6 cellular contexts compared by ENCODE assay signal in the genomic region with DNA sequence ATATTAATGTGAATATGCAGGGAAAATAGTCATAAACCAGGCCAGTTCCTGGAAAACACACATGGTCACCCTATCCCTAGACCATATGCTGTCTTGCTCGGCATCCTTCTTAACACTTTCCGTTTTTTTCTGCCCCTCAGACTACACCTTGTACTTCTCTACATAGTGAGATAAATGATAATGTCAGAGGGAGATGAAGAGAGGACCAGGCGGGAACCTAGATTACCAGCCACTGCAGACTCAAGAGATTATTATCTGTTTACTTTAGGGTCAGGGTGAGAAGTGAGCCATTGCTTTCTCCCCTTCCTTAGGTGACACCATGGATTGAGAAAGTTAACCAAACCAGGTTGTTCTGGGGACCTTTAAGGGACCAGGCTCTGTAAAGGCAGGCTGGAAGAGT.
"Had no signal": no experiment of that assay in that cellular context is flagged by ENCODE, and none has a peak within 500 bp of the region (broad histone marks: within the 10 kb centered on the region; RNA-seq: fewer than 3 reads in every experiment).

No MANE protein-coding gene starts in this region.

- H3K27ac ChIP-seq: HL-60 had no signal

- FAIRE-seq: HepG2, HTR-8/SVneo had no signal

- H3K27me3 Mint-ChIP-seq: IgD-negative memory B cell had no signal

- ATAC-seq: HepG2 had no signal

- DNase-seq: KBM-7, KG1 had no signal

- H3K9me3 Mint-ChIP-seq: IgD-negative memory B cell had no signal
